ENCODE assay signal across 19 cellular contexts in the genomic region with DNA sequence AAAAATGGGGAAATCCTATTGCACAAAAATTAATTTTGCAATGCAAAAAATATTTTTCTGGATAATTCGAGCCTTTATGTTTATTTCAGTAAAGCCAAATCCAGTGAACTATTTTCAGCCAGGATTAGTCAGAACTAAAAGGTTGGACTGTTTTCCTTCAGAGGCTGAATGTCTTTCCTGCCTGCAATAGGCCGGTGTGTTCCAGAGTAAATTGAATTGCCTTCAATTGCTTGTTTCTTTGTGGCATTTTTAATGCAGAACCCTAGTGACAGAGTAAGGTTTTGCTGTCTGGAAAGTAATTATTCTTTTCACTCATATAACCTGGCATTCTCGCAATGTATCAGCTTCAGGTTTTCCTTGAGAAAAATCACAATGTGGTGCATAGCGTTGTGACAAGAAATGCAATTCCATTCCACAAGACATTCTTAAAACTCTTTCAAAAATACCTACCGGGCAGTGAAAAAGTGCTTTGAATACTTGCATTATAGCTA.
A peak's percentile ranks its signal among the peaks of the same experiment; 100 is the strongest.
DNase-seq lines count a peak whose midpoint lies in the region; ATAC-seq and TF ChIP-seq lines count a peak whose summit lies in the region.
"Had no signal": no experiment of that assay in that cellular context is flagged by ENCODE, and none has a peak within 500 bp of the region (broad histone marks: within the 10 kb centered on the region; RNA-seq: fewer than 3 reads in every experiment).

No MANE protein-coding gene starts in this region.

- TF ChIP-seq CTCF in AG10803 (conservative IDR thresholded peaks at IDR 0.05; ENCODE audit: low read length) (no peak), ascending aorta (IDR thresholded peaks at IDR 0.05) (no peak), fibroblast of pulmonary artery (IDR thresholded peaks at IDR 0.05; ENCODE audit: low read length, missing control alignments) (no peak), osteocyte (IDR thresholded peaks at IDR 0.05) (no peak)

- H3K27ac ChIP-seq in ascending aorta: peak overlapping the region; percentile 57 to 62
- H3K27ac ChIP-seq: lower lobe of right lung had no signal

- ATAC-seq in stimulated activated naive CD8-positive, alpha-beta T cell treated with anti-CD3 and anti-CD28 coated beads, Interleukin-15, Interleukin-2, amounts not matched to agents 100 U/mL and 50 U/mL, for 24 hours: no peak
- ATAC-seq: activated CD4-positive, CD25-positive, alpha-beta regulatory T cell treated with anti-CD3 and anti-CD28 coated beads, Interleukin-2, amount 50 U/mL, for 24 hours; lower lobe of right lung had no signal

- H3K9me3 ChIP-seq in ascending aorta: no peaks in the 10 kb centered on the region
- H3K9me3 ChIP-seq: Caco-2, lower lobe of right lung had no signal

- peaks cover 42% of the 10 kb centered on the region for H3K4me1 Mint-ChIP-seq in osteocyte (ENCODE audit: unreplicated experiment)
- H3K4me1 Mint-ChIP-seq: naive B cell had no signal

- peaks cover 0 to 36% of the 10 kb centered on the region in 2 donors for H3K4me1 ChIP-seq in ascending aorta

- H3K27me3 Mint-ChIP-seq in osteocyte (ENCODE audit: unreplicated experiment): no peaks in the 10 kb centered on the region
- H3K27me3 Mint-ChIP-seq: naive B cell had no signal

- H3K4me3 ChIP-seq in AG10803 (ENCODE audit: low read length): no peak overlapping the region
- no peak overlapping the region for H3K4me3 ChIP-seq in ascending aorta
- H3K4me3 ChIP-seq in fibroblast of pulmonary artery (replicated peaks; ENCODE audit: low read depth, low read length): no peak overlapping the region
- H3K4me3 ChIP-seq: lower lobe of right lung had no signal

- H3K9me3 Mint-ChIP-seq in osteocyte (ENCODE audit: unreplicated experiment): no peaks in the 10 kb centered on the region
- H3K9me3 Mint-ChIP-seq: naive B cell had no signal

- H3K36me3 ChIP-seq in ascending aorta: no peaks in the 10 kb centered on the region
- H3K36me3 ChIP-seq: lower lobe of right lung had no signal

- no peaks in the 10 kb centered on the region for H3K27me3 ChIP-seq in ascending aorta

- H3K4me3 Mint-ChIP-seq in osteocyte (ENCODE audit: unreplicated experiment): no peak overlapping the region
- H3K4me3 Mint-ChIP-seq: naive B cell had no signal

- intact Hi-C loops in ascending aorta (cut with DNase I): loop anchor here (10.0 kb wide), 1 partner anchor 591 kb away; the partner anchor contains the start of gene RFX3

- DNase-seq in AG10803 (ENCODE audit: low read depth) (peak; percentile 34), ascending aorta (ENCODE audit: low spot score in 2 of 2) (no peak), fibroblast of pulmonary artery (ENCODE audit: low read depth) (peak; percentile 43), osteocyte (ENCODE audit: extremely low spot score, unreplicated experiment) (no peak), NCI-H146 treated with DMSO at 0.1 percent for 48 hours (lab: John Stamatoyannopoulos, UW; ENCODE audit: unreplicated experiment) (no peak), AG08395 (ENCODE audit: low spot score) (no peak), germinal center (ENCODE audit: low spot score) (no peak)
- no peak for DNase-seq in stimulated activated naive CD8-positive, alpha-beta T cell treated with anti-CD3 and anti-CD28 coated beads, Interleukin-15, Interleukin-2, amounts not matched to agents 100 U/mL and 50 U/mL, for 24 hours
- DNase-seq: activated effector memory CD4-positive, alpha-beta T cell treated with anti-CD3 and anti-CD28 coated beads, Interleukin-2, amount 50 U/mL, for 16 hours; Caco-2; dermis blood vessel endothelial cell; lower lobe of right lung; naive B cell; NCI-H1694; NCI-H510A; SHP77; stimulated activated CD4-positive, alpha-beta T cell treated with anti-CD3 and anti-CD28 coated beads, Interleukin-1b, Interleukin-23, amount 100 ng/mL, for 48 hours; T-helper 2 cell had no signal

- peaks cover 7% of the 10 kb centered on the region for H3K36me3 Mint-ChIP-seq in osteocyte (ENCODE audit: unreplicated experiment)
- H3K36me3 Mint-ChIP-seq: naive B cell had no signal

- H3K27ac Mint-ChIP-seq in osteocyte (ENCODE audit: unreplicated experiment): peak overlapping the region; percentile 28

Comparison
In these comparisons a context has a peak if more than half of its experiments do, and no peak if none do; other contexts are left out.
1. DNase-seq: peak in AG10803 (single experiment) and fibroblast of pulmonary artery (single experiment); none in ascending aorta (0 of 2), osteocyte (single experiment), stimulated activated naive CD8-positive, alpha-beta T cell treated with anti-CD3 and anti-CD28 coated beads, Interleukin-15, Interleukin-2, amounts not matched to agents 100 U/mL and 50 U/mL, for 24 hours (single experiment), NCI-H146 treated with DMSO at 0.1 percent for 48 hours (single experiment), AG08395 (single experiment) and germinal center (single experiment).